In genomic region chr1:54993140-54993539, GRCh38 we compare ENCODE assay signal across 24 cellular contexts. TPM values are rescaled to one million over a fixed set of nuclear protein-coding genes. Genes with fewer than 3 reads are reported as not detected.
DNase-seq lines count a peak whose midpoint lies in the region; ATAC-seq, FAIRE-seq and TF ChIP-seq lines count a peak whose summit lies in the region.
"Had no signal": no experiment of that assay in that cellular context is flagged by ENCODE, and none has a peak within 500 bp of the region (broad histone marks: within the 10 kb centered on the region; RNA-seq: fewer than 3 reads in every experiment).

No MANE protein-coding gene starts in this region.

- DNase-seq in HepG2 (ENCODE audit: low spot score) = no peak
- no peak for DNase-seq in right lobe of liver
- peak; percentile 33 for DNase-seq in RWPE2 (ENCODE audit: low spot score)
- DNase-seq in kidney = peak; percentile 18
- no peak for DNase-seq in NCI-H146 (lab: John Stamatoyannopoulos, UW)
- DNase-seq: C1 segment of cervical spinal cord; Calu3; CD4-positive, alpha-beta memory T cell; COR-L47; DMS79; EL; GDM1; GM23248; H9; HFFc6 had no signal

- no peak for TF ChIP-seq RAD21 in HepG2 (CRISPR knock-in tag; IDR thresholded peaks at IDR 0.05)

- H4K20me1 ChIP-seq in HepG2 (ENCODE audit: insufficient read depth, low read length) = no peaks in the 10 kb centered on the region

- TF ChIP-seq POLR2A in HepG2 (IDR thresholded peaks at IDR 0.05; ENCODE audit: insufficient read depth in 1 of 2, low read depth in 2 of 2, low read length in 2 of 2) = no peak
- no peak for TF ChIP-seq POLR2A in right lobe of liver (IDR thresholded peaks at IDR 0.05)

- H2AFZ ChIP-seq in HepG2 (ENCODE audit: low read length) = no peak overlapping the region
- H2AFZ ChIP-seq: GM23248 had no signal

- intact Hi-C loops in HepG2 (cut with micrococcal nuclease; ENCODE audit: unreplicated experiment) = no loop called here
- intact Hi-C loops in right lobe of liver (cut with DNase I) = no loop called here
- intact Hi-C loops in kidney (cut with DNase I) = no loop called here

- H3K4me1 ChIP-seq in HepG2 (ENCODE audit: insufficient read depth, low read length) (peaks cover 7% of the 10 kb centered on the region; the same call in 1 of the 2 replicates), right lobe of liver (peaks cover 0 to 7% (median 0%) of the 10 kb centered on the region in 4 donors), RWPE2 (ENCODE audit: insufficient read depth, poor library complexity, severe bottlenecking) (no peaks in the 10 kb centered on the region), kidney (ENCODE audit: control insufficient read depth in 1 of 2, insufficient read depth in 1 of 2, low read depth in 1 of 2, low read length in 2 of 2) (peaks cover 0 to 3% of the 10 kb centered on the region in 2 donors)

- in situ Hi-C loops in HepG2 (cut with HindIII; ENCODE audit: extremely low pct_ligation_motif_present, low pct_unique_long_range_greater_than_20kb) = loop anchor here (10.0 kb wide), 1 partner anchor 178 kb away; no protein-coding TSS in a partner anchor

- 30% methylated on average over 2 of the region's 6 CpGs for WGBS in HepG2 (ENCODE audit: low lambda C conversion rate)
- WGBS in right lobe of liver (ENCODE audit: insufficient coverage, low coverage, low lambda C conversion rate, missing lambda C conversion rate) = 100% methylated on average over 5 of the region's 6 CpGs

- H3K27me3 ChIP-seq in HepG2 (ENCODE audit: control insufficient read depth in 1 of 2, insufficient read depth in 2 of 2, low read length in 2 of 2) = peaks cover 0 to 43% of the 10 kb centered on the region in 2 experiments
- H3K27me3 ChIP-seq in right lobe of liver = no peaks in the 10 kb centered on the region
- no peaks in the 10 kb centered on the region for H3K27me3 ChIP-seq in RWPE2 (ENCODE audit: insufficient read depth, poor library complexity, severe bottlenecking)

- H3K27ac ChIP-seq in HepG2 (ENCODE audit: extremely low read length, insufficient read depth, low read length) = no peak overlapping the region
- no peak overlapping the region for H3K27ac ChIP-seq in right lobe of liver
- H3K27ac ChIP-seq in RWPE2 (ENCODE audit: poor library complexity, severe bottlenecking) = no peak overlapping the region
- no peak overlapping the region for H3K27ac ChIP-seq in kidney (ENCODE audit: low read depth in 2 of 2, low read length in 2 of 2)
- H3K27ac ChIP-seq: GM23248 had no signal

- no peaks in the 10 kb centered on the region for H3K79me2 ChIP-seq in HepG2 (ENCODE audit: insufficient read depth, low read length)

- no peaks in the 10 kb centered on the region for H3K9me3 ChIP-seq in HepG2 (ENCODE audit: low read length)
- no peaks in the 10 kb centered on the region for H3K9me3 ChIP-seq in right lobe of liver
- H3K9me3 ChIP-seq in RWPE2 (ENCODE audit: severe bottlenecking) = no peaks in the 10 kb centered on the region
- H3K9me3 ChIP-seq in kidney (ENCODE audit: control insufficient read depth in 1 of 2, low read length in 2 of 2) = no peaks in the 10 kb centered on the region

- TF ChIP-seq EP300 in HepG2 (IDR thresholded peaks at IDR 0.05; ENCODE audit: low read depth in 2 of 2, low read length in 2 of 2) (no peak), HepG2 (CRISPR knock-in tag; IDR thresholded peaks at IDR 0.05; ENCODE audit: borderline replicate concordance) (no peak)

- CTCF ChIA-PET in HepG2 (lab: Yijun Ruan, JAX; ENCODE audit: low intra/inter-chr PET ratio, low total read pairs) = no interaction called here

- ATAC-seq in HepG2 (no peak), right lobe of liver (no peak), RWPE2 (ENCODE audit: low read depth) (no peak), HG03025 (IDR thresholded peaks at IDR 0.05; ENCODE audit: low FRiP score, unreplicated experiment) (no peak), HG03135 (IDR thresholded peaks at IDR 0.05; ENCODE audit: unreplicated experiment) (no peak)
- ATAC-seq: GM12878, HCT116 had no signal

- TF ChIP-seq CTCF in HepG2 (CRISPR knock-in tag; IDR thresholded peaks at IDR 0.05) (no peak), right lobe of liver (IDR thresholded peaks at IDR 0.05) (no peak), RWPE2 (IDR thresholded peaks at IDR 0.05; ENCODE audit: poor library complexity, severe bottlenecking) (no peak), kidney (IDR thresholded peaks at IDR 0.05; ENCODE audit: borderline replicate concordance, extremely low read depth, insufficient read depth) (no peak)

- H3K36me3 ChIP-seq in HepG2 (replicated peaks in 1 of 2; ENCODE audit: control insufficient read depth in 1 of 2, insufficient read depth in 2 of 2, low read length in 2 of 2) = no peaks in the 10 kb centered on the region
- H3K36me3 ChIP-seq in right lobe of liver = no peaks in the 10 kb centered on the region
- H3K36me3 ChIP-seq in RWPE2 (ENCODE audit: low read depth) = no peaks in the 10 kb centered on the region
- H3K36me3 ChIP-seq in kidney (ENCODE audit: control insufficient read depth in 1 of 2, insufficient read depth in 2 of 2, low read length in 2 of 2) = no peaks in the 10 kb centered on the region

- BruUV-seq in HepG2 (replicated peaks; lab: Mats Ljungman, UMichigan) = no TSS peak

- H3K4me2 ChIP-seq in HepG2 (ENCODE audit: low read depth, low read length) = no peak overlapping the region

- POLR2A ChIA-PET in HepG2 (lab: Yijun Ruan, JAX) = no interaction called here

- FAIRE-seq in HepG2 (lab: Jason Lieb, UNC) (no peak), kidney (lab: Jason Lieb, UNC) (no peak)
- FAIRE-seq: GM12878, GM19239 had no signal

- H3K9ac ChIP-seq in HepG2 (ENCODE audit: insufficient read depth, low read depth, low read length) (no peak overlapping the region), kidney (ENCODE audit: low read length in 2 of 2) (no peak overlapping the region)
- H3K9ac ChIP-seq: GM23248 had no signal

- H3K4me3 ChIP-seq in HepG2 (replicated peaks in 1 of 3; ENCODE audit: insufficient read depth in 1 of 3, low read depth in 2 of 3, low read length in 3 of 3) = no peak overlapping the region
- no peak overlapping the region for H3K4me3 ChIP-seq in right lobe of liver
- H3K4me3 ChIP-seq in RWPE2 (ENCODE audit: severe bottlenecking) = no peak overlapping the region
- H3K4me3 ChIP-seq in kidney (ENCODE audit: low read length in 2 of 2) = no peak overlapping the region
- H3K4me3 ChIP-seq: GM12878, GM23248 had no signal

RNA-seq across cellular contexts. Expression of gene BSND, which starts 5.6 kb away (rescaled TPM):
- total RNA-seq in HepG2 (2016; rRNA removed; fragmentation: Illumina TruSeq; extraction: Trizol) (not detected in 2 replicates), right lobe of liver (not detected), kidney (1.4 TPM)
- total RNA-seq in HepG2 (2016; cell fraction: cytosol; rRNA removed; fragmentation: Illumina TruSeq; extraction: Trizol; ENCODE audit: low read depth) = not detected in 2 replicates
- not detected in 2 replicates for total RNA-seq in HepG2 (2016; cell fraction: insoluble cytoplasmic fraction; rRNA removed; fragmentation: Illumina TruSeq; extraction: Trizol)
- total RNA-seq in HepG2 (2016; cell fraction: membrane; rRNA removed; fragmentation: Illumina TruSeq; extraction: Trizol) = not detected in 2 replicates
- not detected in 2 replicates for total RNA-seq in HepG2 (2016; cell fraction: nucleus; rRNA removed; fragmentation: Illumina TruSeq; extraction: Trizol)
- polyA plus RNA-seq in HepG2 (2011; rRNA removed) (0.01 TPM in 1 of 2 replicates, not detected in the other), kidney (ENCODE audit: insufficient read depth, low read depth, low replicate concordance) (22.7 TPM)
- polyA plus RNA-seq in HepG2 (2011; cell fraction: cytosol; rRNA removed) = 0.03 TPM in 1 of 2 replicates, not detected in the other
- polyA plus RNA-seq in HepG2 (2011; cell fraction: nucleus; rRNA removed) = not detected in 2 replicates
- not detected in 2 replicates for polyA plus RNA-seq in HepG2 (2012)
- polyA plus RNA-seq in HepG2 (2016; cell fraction: cytosol; fragmentation: Illumina TruSeq; extraction: Trizol; ENCODE audit: low read depth) = not detected in 2 replicates
- polyA plus RNA-seq in HepG2 (2016; cell fraction: insoluble cytoplasmic fraction; fragmentation: Illumina TruSeq; extraction: Trizol; ENCODE audit: low read depth) = not detected in 2 replicates
- not detected in 2 replicates for polyA plus RNA-seq in HepG2 (2016; cell fraction: membrane; fragmentation: Illumina TruSeq; extraction: Trizol; ENCODE audit: low read depth)
- polyA plus RNA-seq in HepG2 (2016; cell fraction: nucleus; fragmentation: Illumina TruSeq; extraction: Trizol; ENCODE audit: insufficient read depth, low read depth) = not detected in 2 replicates
- not detected in 2 replicates for polyA minus RNA-seq in HepG2 (2011; rRNA and poly(A)+ RNA removed; ENCODE audit: low replicate concordance)
- not detected in 2 replicates for polyA minus RNA-seq in HepG2 (2011; cell fraction: cytosol; rRNA and poly(A)+ RNA removed)
- polyA minus RNA-seq in HepG2 (2011; cell fraction: nucleus; rRNA and poly(A)+ RNA removed) = not detected in 2 replicates
- total RNA-seq: A172; A673; Calu3; CD4-positive, alpha-beta memory T cell; GM12878; GM23248; H4; HFFc6 had no signal
- polyA plus RNA-seq: BJ; CD4-positive, alpha-beta memory T cell; GM12878; GM23248 had no signal

RNA-seq across cellular contexts. Expression of gene TMEM61, which starts 12.7 kb away (rescaled TPM):
- total RNA-seq in HepG2 (2016; rRNA removed; fragmentation: Illumina TruSeq; extraction: Trizol) = not detected in 2 replicates
- not detected in 2 replicates for total RNA-seq in HepG2 (2016; cell fraction: cytosol; rRNA removed; fragmentation: Illumina TruSeq; extraction: Trizol; ENCODE audit: low read depth)
- not detected in 2 replicates for total RNA-seq in HepG2 (2016; cell fraction: insoluble cytoplasmic fraction; rRNA removed; fragmentation: Illumina TruSeq; extraction: Trizol)
- total RNA-seq in HepG2 (2016; cell fraction: membrane; rRNA removed; fragmentation: Illumina TruSeq; extraction: Trizol) = not detected in 2 replicates
- total RNA-seq in HepG2 (2016; cell fraction: nucleus; rRNA removed; fragmentation: Illumina TruSeq; extraction: Trizol) = not detected in 2 replicates
- polyA plus RNA-seq in HepG2 (2011; rRNA removed) = not detected in 2 replicates
- 0.04 TPM in 1 of 2 replicates, not detected in the other for polyA plus RNA-seq in HepG2 (2011; cell fraction: cytosol; rRNA removed)
- polyA plus RNA-seq in HepG2 (2011; cell fraction: nucleus; rRNA removed) = not detected in 2 replicates
- polyA plus RNA-seq in HepG2 (2012) = not detected in 2 replicates
- not detected in 2 replicates for polyA plus RNA-seq in HepG2 (2016; cell fraction: cytosol; fragmentation: Illumina TruSeq; extraction: Trizol; ENCODE audit: low read depth)
- polyA plus RNA-seq in HepG2 (2016; cell fraction: insoluble cytoplasmic fraction; fragmentation: Illumina TruSeq; extraction: Trizol; ENCODE audit: low read depth) = not detected in 2 replicates
- polyA plus RNA-seq in HepG2 (2016; cell fraction: membrane; fragmentation: Illumina TruSeq; extraction: Trizol; ENCODE audit: low read depth) = not detected in 2 replicates
- polyA plus RNA-seq in HepG2 (2016; cell fraction: nucleus; fragmentation: Illumina TruSeq; extraction: Trizol; ENCODE audit: insufficient read depth, low read depth) = not detected in 2 replicates
- not detected in 2 replicates for polyA minus RNA-seq in HepG2 (2011; rRNA and poly(A)+ RNA removed; ENCODE audit: low replicate concordance)
- polyA minus RNA-seq in HepG2 (2011; cell fraction: cytosol; rRNA and poly(A)+ RNA removed) = not detected in 2 replicates
- polyA minus RNA-seq in HepG2 (2011; cell fraction: nucleus; rRNA and poly(A)+ RNA removed) = not detected in 2 replicates
- under 1 TPM in 2 of 6 experiments, not detected in 4; 0.20 to 0.31 TPM for total RNA-seq in right lobe of liver
- 7.0 TPM for total RNA-seq in kidney
- 42.7 TPM for polyA plus RNA-seq in kidney (ENCODE audit: insufficient read depth, low read depth, low replicate concordance)
- total RNA-seq: A172; A673; CD4-positive, alpha-beta memory T cell; GM12878; GM23248; HFFc6 had no signal
- polyA plus RNA-seq: BJ; CD4-positive, alpha-beta memory T cell; GM12878; GM23248 had no signal

RNA-seq across cellular contexts. Expression of gene PCSK9, which starts 46.2 kb away (rescaled TPM):
- total RNA-seq in HepG2 (2016; rRNA removed; fragmentation: Illumina TruSeq; extraction: Trizol) = 31.2 and 80.5 TPM in 2 replicates
- 3.3 and 3.9 TPM in 2 replicates for total RNA-seq in HepG2 (2016; cell fraction: cytosol; rRNA removed; fragmentation: Illumina TruSeq; extraction: Trizol; ENCODE audit: low read depth)
- total RNA-seq in HepG2 (2016; cell fraction: insoluble cytoplasmic fraction; rRNA removed; fragmentation: Illumina TruSeq; extraction: Trizol) = 27.3 and 85.1 TPM in 2 replicates
- total RNA-seq in HepG2 (2016; cell fraction: membrane; rRNA removed; fragmentation: Illumina TruSeq; extraction: Trizol) = 12.6 and 13.1 TPM in 2 replicates
- total RNA-seq in HepG2 (2016; cell fraction: nucleus; rRNA removed; fragmentation: Illumina TruSeq; extraction: Trizol) = 73.8 and 95.4 TPM in 2 replicates
- polyA plus RNA-seq in HepG2 (2011; rRNA removed) = 33.3 and 80.9 TPM in 2 replicates
- polyA plus RNA-seq in HepG2 (2011; cell fraction: cytosol; rRNA removed) = 36.4 and 38.7 TPM in 2 replicates
- 62.0 and 98.2 TPM in 2 replicates for polyA plus RNA-seq in HepG2 (2011; cell fraction: nucleus; rRNA removed)
- 77.5 and 98.1 TPM in 2 replicates for polyA plus RNA-seq in HepG2 (2012)
- 3.3 and 3.7 TPM in 2 replicates for polyA plus RNA-seq in HepG2 (2016; cell fraction: cytosol; fragmentation: Illumina TruSeq; extraction: Trizol; ENCODE audit: low read depth)
- 24.9 and 30.2 TPM in 2 replicates for polyA plus RNA-seq in HepG2 (2016; cell fraction: insoluble cytoplasmic fraction; fragmentation: Illumina TruSeq; extraction: Trizol; ENCODE audit: low read depth)
- polyA plus RNA-seq in HepG2 (2016; cell fraction: membrane; fragmentation: Illumina TruSeq; extraction: Trizol; ENCODE audit: low read depth) = 6.3 and 7.0 TPM in 2 replicates
- polyA plus RNA-seq in HepG2 (2016; cell fraction: nucleus; fragmentation: Illumina TruSeq; extraction: Trizol; ENCODE audit: insufficient read depth, low read depth) = 132 and 143 TPM in 2 replicates
- polyA minus RNA-seq in HepG2 (2011; rRNA and poly(A)+ RNA removed; ENCODE audit: low replicate concordance) = 63.1 and 66.1 TPM in 2 replicates
- polyA minus RNA-seq in HepG2 (2011; cell fraction: cytosol; rRNA and poly(A)+ RNA removed) = 26.8 and 38.6 TPM in 2 replicates
- polyA minus RNA-seq in HepG2 (2011; cell fraction: nucleus; rRNA and poly(A)+ RNA removed) = 15.3 and 25.5 TPM in 2 replicates
- 10 to 100 TPM; 16.4 to 41.4 (median 31.3) TPM for total RNA-seq in right lobe of liver
- 0.28 TPM for total RNA-seq in kidney
- polyA plus RNA-seq in kidney (ENCODE audit: insufficient read depth, low read depth, low replicate concordance) = 0.13 TPM
- total RNA-seq: A172; CD4-positive, alpha-beta memory T cell had no signal
- polyA plus RNA-seq: CD4-positive, alpha-beta memory T cell had no signal

Comparison
In these comparisons a context has a peak if more than half of its experiments do, and no peak if none do; other contexts are left out.
1. DNase-seq: peak in RWPE2 (single experiment) and kidney (single experiment); none in HepG2 (single experiment), right lobe of liver (0 of 3) and NCI-H146 (single experiment).